Comparison of ENCODE assay signal across 19 cellular contexts in genomic region chr9:116663588-116663987, GRCh38.
"Had no signal": no experiment of that assay in that cellular context is flagged by ENCODE, and none has a peak within 500 bp of the region (broad histone marks: within the 10 kb centered on the region; RNA-seq: fewer than 3 reads in every experiment).

No MANE protein-coding gene starts in this region.

- H3K27me3 Mint-ChIP-seq: effector memory CD8-positive, alpha-beta T cell; memory B cell; naive thymus-derived CD4-positive, alpha-beta T cell; stimulated activated naive CD8-positive, alpha-beta T cell treated with anti-CD3 and anti-CD28 coated beads, Interleukin-15, amount 100 ng/mL, for 72 hours; type B pancreatic cell had no signal

- H3K4me3 Mint-ChIP-seq: effector memory CD8-positive, alpha-beta T cell; memory B cell; naive thymus-derived CD4-positive, alpha-beta T cell; nephron progenitor cell; stimulated activated naive B cell treated with anti-CD40 and anti-IgM and Interleukin-4, amounts not matched to agents 10 μg/mL and 1 μg/mL and 100 μg/mL, for 72 hours; stimulated activated naive CD8-positive, alpha-beta T cell treated with anti-CD3 and anti-CD28 coated beads, Interleukin-15, amount 100 ng/mL, for 72 hours; type B pancreatic cell had no signal

- H3K4me3 ChIP-seq: cardiac muscle cell, esophagus muscularis mucosa, gastrocnemius medialis, psoas muscle, right lobe of liver had no signal

- DNase-seq: effector memory CD8-positive, alpha-beta T cell; gastrocnemius medialis; hippocampal formation; midbrain; naive thymus-derived CD4-positive, alpha-beta T cell; nephron progenitor cell; psoas muscle; retina; right lobe of liver; stimulated activated CD4-positive, alpha-beta T cell treated with anti-CD3 and anti-CD28 coated beads, Interleukin-2, amount 100 ng/mL, for 24 hours; stimulated activated CD4-positive, alpha-beta T cell treated with anti-CD3 and anti-CD28 coated beads, Interleukin-4, amount 100 ng/mL, for 4 hours; stimulated activated naive B cell treated with anti-CD40 and anti-IgM and Interleukin-4, amounts not matched to agents 10 μg/mL and 1 μg/mL and 100 μg/mL, for 72 hours; stimulated activated naive CD8-positive, alpha-beta T cell treated with anti-CD3 and anti-CD28 coated beads, Interleukin-15, amount 100 ng/mL, for 72 hours; substantia nigra had no signal

- H3K36me3 Mint-ChIP-seq: memory B cell; stimulated activated naive B cell treated with anti-CD40 and anti-IgM and Interleukin-4, amounts not matched to agents 10 μg/mL and 1 μg/mL and 100 μg/mL, for 72 hours; type B pancreatic cell had no signal

- H3K27ac ChIP-seq: cardiac muscle cell, epithelial cell of prostate, psoas muscle, right lobe of liver had no signal

- H3K36me3 ChIP-seq: cardiac muscle cell, esophagus muscularis mucosa, gastrocnemius medialis, right lobe of liver had no signal

- H3K4me1 Mint-ChIP-seq: memory B cell; naive thymus-derived CD4-positive, alpha-beta T cell; stimulated activated naive B cell treated with anti-CD40 and anti-IgM and Interleukin-4, amounts not matched to agents 10 μg/mL and 1 μg/mL and 100 μg/mL, for 72 hours; stimulated activated naive CD8-positive, alpha-beta T cell treated with anti-CD3 and anti-CD28 coated beads, Interleukin-15, amount 100 ng/mL, for 72 hours had no signal

- H3K9me3 Mint-ChIP-seq: effector memory CD8-positive, alpha-beta T cell; memory B cell; stimulated activated naive B cell treated with anti-CD40 and anti-IgM and Interleukin-4, amounts not matched to agents 10 μg/mL and 1 μg/mL and 100 μg/mL, for 72 hours; type B pancreatic cell had no signal

- ATAC-seq: effector memory CD8-positive, alpha-beta T cell; gastrocnemius medialis; naive thymus-derived CD4-positive, alpha-beta T cell; psoas muscle; right lobe of liver; stimulated activated naive B cell treated with anti-CD40 and anti-IgM and Interleukin-4, amounts not matched to agents 10 μg/mL and 1 μg/mL and 100 μg/mL, for 72 hours; stimulated activated naive CD8-positive, alpha-beta T cell treated with anti-CD3 and anti-CD28 coated beads, Interleukin-15, amount 100 ng/mL, for 72 hours had no signal

- H3K4me1 ChIP-seq: right lobe of liver had no signal

- H3K9me3 ChIP-seq: esophagus muscularis mucosa, gastrocnemius medialis, psoas muscle, right lobe of liver had no signal

- H3K27ac Mint-ChIP-seq: effector memory CD8-positive, alpha-beta T cell; memory B cell; naive thymus-derived CD4-positive, alpha-beta T cell; stimulated activated naive B cell treated with anti-CD40 and anti-IgM and Interleukin-4, amounts not matched to agents 10 μg/mL and 1 μg/mL and 100 μg/mL, for 72 hours; stimulated activated naive CD8-positive, alpha-beta T cell treated with anti-CD3 and anti-CD28 coated beads, Interleukin-15, amount 100 ng/mL, for 72 hours; type B pancreatic cell had no signal

- H3K27me3 ChIP-seq: cardiac muscle cell, esophagus muscularis mucosa, gastrocnemius medialis, right lobe of liver had no signal
